ENCODE assay signal across 31 cellular contexts in the genomic region with DNA sequence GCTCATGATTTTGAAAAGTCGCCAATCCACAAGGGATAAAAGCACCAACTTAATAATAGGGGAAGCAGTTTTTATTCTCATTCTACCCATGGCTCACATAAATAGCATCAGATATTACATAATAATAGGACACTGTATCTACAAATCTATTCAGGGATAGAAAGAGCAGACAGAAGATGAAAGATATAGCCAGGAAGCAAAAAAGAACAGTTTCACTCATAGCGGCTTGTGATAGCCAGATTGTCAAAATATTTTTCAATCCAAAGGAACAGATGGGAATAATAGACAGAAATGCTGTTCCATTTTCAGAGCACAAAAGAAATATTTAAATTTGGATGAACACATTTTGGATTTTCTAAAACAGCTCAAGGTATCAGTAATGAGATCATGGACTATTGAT.
"Had no signal": no experiment of that assay in that cellular context is flagged by ENCODE, and none has a peak within 500 bp of the region (broad histone marks: within the 10 kb centered on the region; RNA-seq: fewer than 3 reads in every experiment).

No MANE protein-coding gene starts in this region.

- H3K27me3 ChIP-seq: ascending aorta, breast epithelium, cardiac muscle cell, dorsolateral prefrontal cortex, foreskin keratinocyte, gastrocnemius medialis, heart left ventricle had no signal

- H3K36me3 Mint-ChIP-seq: activated naive CD4-positive, alpha-beta T cell treated with anti-CD3 and anti-CD28 coated beads, Interleukin-2, amount 50 U/mL, for 24 hours; activated naive CD8-positive, alpha-beta T cell treated with anti-CD3 and anti-CD28 coated beads for 36 hours had no signal

- H3K27me3 Mint-ChIP-seq: activated B cell treated with CpG ODN at 0.5 μM for 24 hours; activated CD8-positive, alpha-beta T cell treated with anti-CD3 and anti-CD28 coated beads for 36 hours; activated naive CD4-positive, alpha-beta T cell treated with anti-CD3 and anti-CD28 coated beads, Interleukin-2, amount 50 U/mL, for 24 hours; activated naive CD8-positive, alpha-beta T cell treated with anti-CD3 and anti-CD28 coated beads for 36 hours; brain; dendritic cell treated with granulocyte-macrophage colony-stimulating factor and Interleukin-4, amounts not matched to agents 40 ng/mL and 50 ng/mL, for 4 days had no signal

- H3K4me1 Mint-ChIP-seq: activated B cell treated with CpG ODN at 0.5 μM for 24 hours; activated naive CD4-positive, alpha-beta T cell treated with anti-CD3 and anti-CD28 coated beads, Interleukin-2, amount 50 U/mL, for 24 hours; activated naive CD8-positive, alpha-beta T cell treated with anti-CD3 and anti-CD28 coated beads for 36 hours; activated T-helper 17 cell treated with anti-CD3 and anti-CD28 coated beads, Interleukin-2, amount 50 U/mL, for 72 hours; endodermal cell; T-helper 17 cell had no signal

- H3K27ac Mint-ChIP-seq: activated B cell treated with CpG ODN at 0.5 μM for 24 hours; activated CD8-positive, alpha-beta T cell treated with anti-CD3 and anti-CD28 coated beads for 36 hours; activated naive CD4-positive, alpha-beta T cell treated with anti-CD3 and anti-CD28 coated beads, Interleukin-2, amount 50 U/mL, for 24 hours; activated naive CD8-positive, alpha-beta T cell treated with anti-CD3 and anti-CD28 coated beads for 36 hours; activated T-helper 17 cell treated with anti-CD3 and anti-CD28 coated beads, Interleukin-2, amount 50 U/mL, for 72 hours; dendritic cell treated with granulocyte-macrophage colony-stimulating factor and Interleukin-4, amounts not matched to agents 40 ng/mL and 50 ng/mL, for 4 days; endodermal cell; T-helper 17 cell; T-helper 2 cell treated with Interferon-gamma antibody and Interleukin-4, amounts not matched to agents 5 μg/mL and 100 μg/mL, for 36 hours had no signal

- H3K36me3 ChIP-seq: ascending aorta, breast epithelium, cardiac muscle cell, gastrocnemius medialis, heart left ventricle, WERI-Rb-1 had no signal

- H3K9me3 Mint-ChIP-seq: activated naive CD4-positive, alpha-beta T cell treated with anti-CD3 and anti-CD28 coated beads, Interleukin-2, amount 50 U/mL, for 24 hours; activated T-cell treated with anti-CD3 and anti-CD28 coated beads, Interleukin-2, amount 50 U/mL, for 4 hours; activated T-helper 17 cell treated with anti-CD3 and anti-CD28 coated beads, Interleukin-2, amount 50 U/mL, for 72 hours; brain; endodermal cell had no signal

- H3K4me3 ChIP-seq: ascending aorta, breast epithelium, cardiac muscle cell, coronary artery, gastrocnemius medialis, heart left ventricle had no signal

- H3K27ac ChIP-seq: ascending aorta, breast epithelium, cardiac muscle cell, coronary artery, foreskin keratinocyte, gastrocnemius medialis, heart left ventricle, WERI-Rb-1 had no signal

- H3K4me3 Mint-ChIP-seq: activated B cell treated with CpG ODN at 0.5 μM for 24 hours; activated CD8-positive, alpha-beta T cell treated with anti-CD3 and anti-CD28 coated beads for 36 hours; activated naive CD4-positive, alpha-beta T cell treated with anti-CD3 and anti-CD28 coated beads, Interleukin-2, amount 50 U/mL, for 24 hours; activated naive CD8-positive, alpha-beta T cell treated with anti-CD3 and anti-CD28 coated beads for 36 hours; activated T-cell treated with anti-CD3 and anti-CD28 coated beads, Interleukin-2, amount 50 U/mL, for 4 hours; activated T-helper 17 cell treated with anti-CD3 and anti-CD28 coated beads, Interleukin-2, amount 50 U/mL, for 72 hours; dendritic cell treated with granulocyte-macrophage colony-stimulating factor and Interleukin-4, amounts not matched to agents 40 ng/mL and 50 ng/mL, for 4 days; endodermal cell; T-helper 17 cell; T-helper 2 cell treated with Interferon-gamma antibody and Interleukin-4, amounts not matched to agents 5 μg/mL and 100 μg/mL, for 36 hours had no signal

- H3K9me3 ChIP-seq: ascending aorta, breast epithelium, gastrocnemius medialis had no signal

- H3K4me1 ChIP-seq: ascending aorta, breast epithelium, foreskin keratinocyte, gastrocnemius medialis, heart left ventricle had no signal

- DNase-seq: activated B cell treated with CpG ODN at 0.5 μM for 24 hours; activated CD4-positive, alpha-beta T cell treated with anti-CD3 and anti-CD28 coated beads for 48 hours; activated CD4-positive, alpha-beta T cell treated with anti-CD3 and anti-CD28 coated beads, Interleukin-2, amount 50 U/mL, for 1 hour; activated CD4-positive, alpha-beta T cell treated with anti-CD3 and anti-CD28 coated beads, Interleukin-2, amount 50 U/mL, for 48 hours; activated CD8-positive, alpha-beta memory T cell treated with anti-CD3 and anti-CD28 coated beads for 24 hours; activated CD8-positive, alpha-beta T cell treated with anti-CD3 and anti-CD28 coated beads for 36 hours; activated effector memory CD4-positive, alpha-beta T cell treated with Interleukin-2 at 50 U/mL for 16 hours; activated gamma-delta T cell treated with Interleukin-2 at 50 U/mL for 16 hours; activated naive CD4-positive, alpha-beta T cell treated with Interleukin-2 at 50 U/mL for 16 hours; activated naive CD8-positive, alpha-beta T cell treated with anti-CD3 and anti-CD28 coated beads for 36 hours; activated T-cell treated with anti-CD3 and anti-CD28 coated beads, Interleukin-2, amount 50 U/mL, for 4 hours; effector memory CD4-positive, alpha-beta T cell; endodermal cell; foreskin keratinocyte; gastrocnemius medialis; glutamatergic neuron; heart left ventricle; hypothalamus; T-helper 17 cell; T1000; WERI-Rb-1 had no signal
